1 cellular context compared by ENCODE assay signal in the genomic region with DNA sequence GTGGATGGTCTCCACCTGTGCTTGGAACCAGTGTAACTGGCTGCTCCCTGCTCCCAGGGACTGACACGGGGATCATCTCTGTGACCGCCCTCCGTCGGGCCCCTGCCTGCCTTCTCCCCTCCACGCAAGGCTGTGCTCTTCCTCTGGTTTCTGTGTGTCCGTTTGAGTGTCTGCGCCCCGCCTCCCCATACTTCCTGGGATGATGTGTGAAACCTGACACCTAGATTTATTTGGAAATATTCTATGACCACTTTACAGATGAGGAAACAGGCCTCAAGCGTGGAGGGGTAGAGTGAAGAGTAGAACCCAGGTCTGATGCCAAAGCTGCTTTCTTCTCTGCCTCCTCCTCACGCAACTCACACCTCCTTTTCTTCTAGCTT.
TF ChIP-seq lines count a peak whose summit lies in the region.

No MANE protein-coding gene starts in this region.

TF ChIP-seq in SK-N-SH, 30 proteins besides CTCF, POLR2A, EP300 and RAD21 (continued from another document):
- TF ChIP-seq ELF1 (IDR thresholded peaks at IDR 0.05) (no peak), FOXJ3 (CRISPR knock-in tag; IDR thresholded peaks at IDR 0.05) (no peak), TEAD4 (IDR thresholded peaks at IDR 0.05; ENCODE audit: borderline replicate concordance, insufficient read depth) (no peak), JUND (IDR thresholded peaks at IDR 0.05) (no peak), TCF12 (IDR thresholded peaks at IDR 0.05) (no peak), FOXM1 (IDR thresholded peaks at IDR 0.05; ENCODE audit: low read depth) (no peak), MXI1 (IDR thresholded peaks at IDR 0.05; ENCODE audit: low read depth, low read length) (no peak)
- TF ChIP-seq, protein P1, sequence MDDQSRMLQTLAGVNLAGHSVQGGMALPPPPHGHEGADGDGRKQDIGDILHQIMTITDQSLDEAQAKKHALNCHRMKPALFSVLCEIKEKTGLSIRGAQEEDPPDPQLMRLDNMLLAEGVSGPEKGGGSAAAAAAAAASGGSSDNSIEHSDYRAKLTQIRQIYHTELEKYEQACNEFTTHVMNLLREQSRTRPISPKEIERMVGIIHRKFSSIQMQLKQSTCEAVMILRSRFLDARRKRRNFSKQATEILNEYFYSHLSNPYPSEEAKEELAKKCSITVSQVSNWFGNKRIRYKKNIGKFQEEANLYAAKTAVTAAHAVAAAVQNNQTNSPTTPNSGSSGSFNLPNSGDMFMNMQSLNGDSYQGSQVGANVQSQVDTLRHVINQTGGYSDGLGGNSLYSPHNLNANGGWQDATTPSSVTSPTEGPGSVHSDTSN (IDR thresholded peaks at IDR 0.05) = no peak
- TF ChIP-seq, protein P2, sequence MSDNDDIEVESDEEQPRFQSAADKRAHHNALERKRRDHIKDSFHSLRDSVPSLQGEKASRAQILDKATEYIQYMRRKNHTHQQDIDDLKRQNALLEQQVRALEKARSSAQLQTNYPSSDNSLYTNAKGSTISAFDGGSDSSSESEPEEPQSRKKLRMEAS (IDR thresholded peaks at IDR 0.05; ENCODE audit: low read depth) = no peak
TF ChIP-seq in SK-N-SH: peak in this region for 0.
